ENCODE assay signal across 2 cellular contexts in the genomic region with DNA sequence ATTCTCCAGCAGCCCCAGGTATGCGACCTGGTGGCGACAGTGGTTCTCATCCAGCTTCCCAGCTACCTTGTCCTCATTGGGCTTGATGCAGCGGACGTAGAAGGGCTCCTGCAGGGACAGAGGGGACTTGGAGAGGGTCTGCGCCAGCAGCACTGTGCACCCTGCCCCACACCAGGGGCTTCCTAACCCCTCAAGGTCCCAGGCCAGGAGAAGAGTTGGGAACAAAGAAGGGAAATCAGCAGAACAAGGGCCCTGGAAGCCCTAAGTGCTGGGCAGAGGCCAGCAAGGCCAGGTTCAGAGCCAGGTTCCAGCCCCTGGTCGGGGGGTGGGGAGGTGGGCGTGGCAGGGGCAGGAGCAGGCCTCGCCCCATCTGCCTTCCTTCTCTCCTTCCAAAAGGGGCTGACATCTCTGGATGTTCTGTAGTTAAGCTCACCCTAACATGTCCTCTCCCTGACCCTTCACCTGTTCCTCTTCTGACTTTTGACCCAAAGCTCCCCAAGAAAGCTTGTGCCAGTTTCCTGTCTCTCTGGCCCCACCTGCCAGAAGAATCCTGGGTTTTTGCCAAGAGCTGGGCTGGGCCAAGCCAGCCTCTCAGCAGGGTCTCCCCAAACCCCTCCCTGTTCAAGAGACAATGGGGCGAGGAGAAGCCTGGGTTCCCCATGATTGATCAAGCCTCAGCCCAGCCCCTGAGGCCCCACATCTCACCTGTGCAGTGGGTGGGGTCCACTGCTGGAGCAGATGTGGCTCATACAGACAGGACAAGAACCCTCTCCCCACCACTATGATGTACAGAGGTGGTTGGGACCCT.
TF ChIP-seq lines count a peak whose summit lies in the region.

No MANE protein-coding gene starts in this region.

TF ChIP-seq in SK-N-SH, 30 proteins besides CTCF, POLR2A, EP300 and RAD21 (continued from another document):
- TF ChIP-seq, protein P1, sequence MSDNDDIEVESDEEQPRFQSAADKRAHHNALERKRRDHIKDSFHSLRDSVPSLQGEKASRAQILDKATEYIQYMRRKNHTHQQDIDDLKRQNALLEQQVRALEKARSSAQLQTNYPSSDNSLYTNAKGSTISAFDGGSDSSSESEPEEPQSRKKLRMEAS (IDR thresholded peaks at IDR 0.05; ENCODE audit: low read depth) = no peak
- TF ChIP-seq FOXJ3 (CRISPR knock-in tag; IDR thresholded peaks at IDR 0.05) (no peak), TAF1 (IDR thresholded peaks at IDR 0.05; ENCODE audit: borderline replicate concordance, low read depth, low read length) (no peak), ELF1 (IDR thresholded peaks at IDR 0.05) (no peak)
- TF ChIP-seq, protein P2, sequence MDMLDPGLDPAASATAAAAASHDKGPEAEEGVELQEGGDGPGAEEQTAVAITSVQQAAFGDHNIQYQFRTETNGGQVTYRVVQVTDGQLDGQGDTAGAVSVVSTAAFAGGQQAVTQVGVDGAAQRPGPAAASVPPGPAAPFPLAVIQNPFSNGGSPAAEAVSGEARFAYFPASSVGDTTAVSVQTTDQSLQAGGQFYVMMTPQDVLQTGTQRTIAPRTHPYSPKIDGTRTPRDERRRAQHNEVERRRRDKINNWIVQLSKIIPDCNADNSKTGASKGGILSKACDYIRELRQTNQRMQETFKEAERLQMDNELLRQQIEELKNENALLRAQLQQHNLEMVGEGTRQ (IDR thresholded peaks at IDR 0.05; ENCODE audit: borderline replicate concordance, low read depth, low read length) = no peak

TF ChIP-seq in SK-N-SH treated with all-trans-retinoic acid at 6 μM for 48 hours, 23 proteins besides CTCF, POLR2A, EP300 and RAD21 (continued from another document):
- no peak for TF ChIP-seq POU6F1 (CRISPR knock-in tag; IDR thresholded peaks at IDR 0.05; ENCODE audit: borderline replicate concordance, low read depth)
- no peak for TF ChIP-seq CSRNP3 (CRISPR knock-in tag; IDR thresholded peaks at IDR 0.05)
TF ChIP-seq in SK-N-SH treated with all-trans-retinoic acid at 6 μM for 48 hours: peak in this region for 0.
